27 cellular contexts compared by ENCODE assay signal in genomic region chr1:63955746-63956145, GRCh38.
A peak's percentile ranks its signal among the peaks of the same experiment; 100 is the strongest.
DNase-seq lines count a peak whose midpoint lies in the region; ATAC-seq, FAIRE-seq and TF ChIP-seq lines count a peak whose summit lies in the region.
"Had no signal": no experiment of that assay in that cellular context is flagged by ENCODE, and none has a peak within 500 bp of the region (broad histone marks: within the 10 kb centered on the region; RNA-seq: fewer than 3 reads in every experiment).

No MANE protein-coding gene starts in this region.

- no peak overlapping the region for H2AK5ac ChIP-seq in IMR-90 (ENCODE audit: low read depth, low read length)
- H2AK5ac ChIP-seq in mesenchymal stem cell (ENCODE audit: low read length, severe bottlenecking): no peak overlapping the region

- H3K14ac ChIP-seq in IMR-90 (replicated peaks; ENCODE audit: low read depth, low read length) (no peak overlapping the region), mesenchymal stem cell (ENCODE audit: low read length in 2 of 2) (no peak overlapping the region)

- H2BK12ac ChIP-seq in mesenchymal stem cell (ENCODE audit: low read length in 2 of 2): no peak overlapping the region

- H4K91ac ChIP-seq in IMR-90 (ENCODE audit: insufficient read depth, low read depth, low read length): no peak overlapping the region
- H4K91ac ChIP-seq in mesenchymal stem cell (ENCODE audit: low read length): no peak overlapping the region

- TF ChIP-seq CTCF in IMR-90 (conservative IDR thresholded peaks at IDR 0.05; ENCODE audit: low read depth, low read length): no peak

- BruUV-seq in IMR-90 (replicated peaks; lab: Mats Ljungman, UMichigan): no TSS peak

- H3K36me3 ChIP-seq in ACC112 (ENCODE audit: insufficient read depth, low read length) (peaks cover 6% of the 10 kb centered on the region), IMR-90 (ENCODE audit: control insufficient read depth, insufficient read depth, low read length) (no peaks in the 10 kb centered on the region), mesenchymal stem cell (ENCODE audit: control insufficient read depth in 1 of 2, insufficient read depth in 2 of 2, low read depth in 1 of 2, low read length in 2 of 2) (peaks cover 0 to 4% of the 10 kb centered on the region in 2 experiments)
- H3K36me3 ChIP-seq: SJSA1, WERI-Rb-1 had no signal

- in situ Hi-C loops in IMR-90 (cut with MboI; ENCODE audit: low sequenced_read_pairs): no loop called here

- H3K23ac ChIP-seq in IMR-90 (ENCODE audit: low read depth, low read length) (no peak overlapping the region), mesenchymal stem cell (ENCODE audit: low read length in 2 of 2) (no peak overlapping the region)

- TF ChIP-seq POLR2A in IMR-90 (IDR thresholded peaks at IDR 0.05; ENCODE audit: low read depth, low read length) (no peak), GM12892 (IDR thresholded peaks at IDR 0.05; ENCODE audit: low read depth, low read length) (no peak)

- no peak overlapping the region for H3K9ac ChIP-seq in IMR-90 (ENCODE audit: low read depth, low read length)
- peak overlapping the region; percentile 62 for H3K9ac ChIP-seq in mesenchymal stem cell (ENCODE audit: low read length)

- no peak overlapping the region for H2BK20ac ChIP-seq in IMR-90 (ENCODE audit: low read depth, low read length)

- H3K4me3 ChIP-seq in ACC112 (ENCODE audit: low read depth, low read length) (peak overlapping the region; percentile 28; the same call in 1 of the 2 replicates), IMR-90 (ENCODE audit: insufficient read depth, low read depth, low read length) (no peak overlapping the region), mesenchymal stem cell (ENCODE audit: insufficient read depth in 1 of 2, low read depth in 1 of 2, low read length in 2 of 2) (no peak overlapping the region)
- H3K4me3 ChIP-seq: A549, GM12878, SJSA1, skin epidermis had no signal

- no peak overlapping the region for H4K5ac ChIP-seq in IMR-90 (ENCODE audit: low read depth, low read length)

- FAIRE-seq in GM12892 (lab: Jason Lieb, UNC): no peak
- FAIRE-seq: A549, colon, GM12878 had no signal

- intact Hi-C loops in IMR-90 (cut with micrococcal nuclease): no loop called here

- TF ChIP-seq RAD21 in IMR-90 (IDR thresholded peaks at IDR 0.05; ENCODE audit: low read length): no peak

- CTCF ChIA-PET in IMR-90 (lab: Yijun Ruan, JAX): no interaction called here

- no peak overlapping the region for H3K4ac ChIP-seq in IMR-90 (ENCODE audit: low read depth, low read length)
- no peak overlapping the region for H3K4ac ChIP-seq in mesenchymal stem cell (ENCODE audit: low read depth in 1 of 2, low read length in 2 of 2)

- H3K9me3 ChIP-seq in IMR-90 (ENCODE audit: control insufficient read depth, insufficient read depth, low read length) (peaks cover 9% of the 10 kb centered on the region), mesenchymal stem cell (ENCODE audit: control insufficient read depth, low read length) (peaks cover 26% of the 10 kb centered on the region)

- H3K79me2 ChIP-seq in ACC112 (ENCODE audit: control insufficient read depth, insufficient read depth, low read length, unreplicated experiment): no peaks in the 10 kb centered on the region

- POLR2A ChIA-PET in IMR-90 (lab: Charles Lee; ENCODE audit: unreplicated experiment): no interaction called here

- H2BK120ac ChIP-seq in IMR-90 (ENCODE audit: low read depth, low read length) (no peak overlapping the region), mesenchymal stem cell (ENCODE audit: low read depth, low read length) (no peak overlapping the region)

- H4K8ac ChIP-seq in IMR-90 (ENCODE audit: low read depth in 2 of 2, low read length in 2 of 2) (no peak overlapping the region), mesenchymal stem cell (ENCODE audit: low read length) (peak overlapping the region; percentile 55)

- H2AFZ ChIP-seq in ACC112 (ENCODE audit: low read length, unreplicated experiment): peak overlapping the region; percentile 75
- H2AFZ ChIP-seq in IMR-90 (replicated peaks; ENCODE audit: low read length, poor library complexity): no peak overlapping the region
- H2AFZ ChIP-seq in mesenchymal stem cell (ENCODE audit: low read depth, low read length): no peak overlapping the region

- no peaks in the 10 kb centered on the region for H3K27me3 ChIP-seq in ACC112 (ENCODE audit: insufficient read depth, low read length)
- H3K27me3 ChIP-seq in IMR-90 (ENCODE audit: control insufficient read depth, insufficient read depth, low read length): no peaks in the 10 kb centered on the region
- H3K27me3 ChIP-seq in mesenchymal stem cell (ENCODE audit: control insufficient read depth in 1 of 2, insufficient read depth in 1 of 2, low read length in 2 of 2): no peaks in the 10 kb centered on the region
- H3K27me3 ChIP-seq: SJSA1 had no signal

- no peak overlapping the region for H2BK15ac ChIP-seq in IMR-90 (ENCODE audit: low read depth, low read length)
- no peak overlapping the region for H2BK15ac ChIP-seq in mesenchymal stem cell (ENCODE audit: low read depth, poor library complexity, severe bottlenecking)

- H3K4me1 ChIP-seq in ACC112 (ENCODE audit: control insufficient read depth, insufficient read depth, low read length, unreplicated experiment) (peaks cover 10% of the 10 kb centered on the region), IMR-90 (ENCODE audit: control insufficient read depth, insufficient read depth, low read length) (peaks cover 3% of the 10 kb centered on the region; the same call in 1 of the 2 replicates), mesenchymal stem cell (ENCODE audit: control insufficient read depth, insufficient read depth, low read depth, low read length) (peaks cover 3% of the 10 kb centered on the region)
- H3K4me1 ChIP-seq: A549, SJSA1 had no signal

- H4K20me1 ChIP-seq in IMR-90 (ENCODE audit: insufficient read depth, low read length): no peaks in the 10 kb centered on the region

- DNase-seq in IMR-90: peak; percentile 22
- peak; percentile 58 for DNase-seq in amniotic epithelial cell (ENCODE audit: low read depth)
- no peak for DNase-seq in mesenchymal stem cell
- DNase-seq in GM12892 (ENCODE audit: insufficient read length): no peak
- DNase-seq in NCI-H345 (lab: John Stamatoyannopoulos, UW): no peak
- DNase-seq in NCI-H748 treated with DMSO at 0.1 percent for 48 hours (lab: John Stamatoyannopoulos, UW): no peak
- DNase-seq: activated CD4-positive, alpha-beta memory T cell treated with anti-CD3 and anti-CD28 coated beads for 36 hours; activated naive CD4-positive, alpha-beta T cell treated with Interleukin-2 at 50 U/mL for 16 hours; activated T-cell treated with anti-CD3 and anti-CD28 coated beads, Interleukin-2, amount 50 U/mL, for 24 hours; GF-D8; hypothalamus; kidney; NCI-H2081; NCI-H526; nephron progenitor cell; stimulated activated CD4-positive, alpha-beta T cell treated with anti-CD3 and anti-CD28 coated beads, Interleukin-2, amount 100 ng/mL, for 48 hours; stimulated activated naive CD8-positive, alpha-beta T cell treated with anti-CD3 and anti-CD28 coated beads, Interleukin-15, amount 100 ng/mL, for 72 hours; T-helper 2 cell; WERI-Rb-1 had no signal

- H3K79me1 ChIP-seq in IMR-90 (ENCODE audit: low read depth in 1 of 2, low read length in 2 of 2): no peaks in the 10 kb centered on the region
- H3K79me1 ChIP-seq in mesenchymal stem cell (replicated peaks; ENCODE audit: low read length, poor library complexity, severe bottlenecking): peaks cover 12% of the 10 kb centered on the region

- WGBS in IMR-90 (ENCODE audit: extremely low coverage in 2 of 2, insufficient read length in 1 of 2), 2 experiments: no CpG with 5 or more reads among the region's 6 CpGs
- 92% methylated on average over 6 of the region's 6 CpGs for WGBS in mesenchymal stem cell

- no peaks in the 10 kb centered on the region for H3K9me1 ChIP-seq in IMR-90 (ENCODE audit: insufficient read depth, low read length)

- no peak overlapping the region for H2AK9ac ChIP-seq in IMR-90 (replicated peaks; ENCODE audit: low read depth, low read length, poor library complexity)

- H3K56ac ChIP-seq in IMR-90 (ENCODE audit: extremely low read depth, insufficient read depth, low read length): no peak overlapping the region

- no peak overlapping the region for H3K18ac ChIP-seq in IMR-90 (ENCODE audit: low read depth, low read length)
- no peak overlapping the region for H3K18ac ChIP-seq in mesenchymal stem cell (ENCODE audit: low read depth in 1 of 2, low read length in 2 of 2)

- dilution Hi-C loops in IMR-90 (cut with HindIII; ENCODE audit: low sequenced_read_pairs, unreplicated experiment): no loop called here

- H2BK5ac ChIP-seq in IMR-90 (ENCODE audit: low read depth, low read length, poor library complexity, severe bottlenecking): no peak overlapping the region
- no peak overlapping the region for H2BK5ac ChIP-seq in mesenchymal stem cell (ENCODE audit: low read depth, low read length, poor library complexity, severe bottlenecking)

- no peak overlapping the region for H3K4me2 ChIP-seq in IMR-90 (ENCODE audit: low read depth, low read length)
- no peak overlapping the region for H3K4me2 ChIP-seq in mesenchymal stem cell (ENCODE audit: low read length, poor library complexity, severe bottlenecking)
- H3K4me2 ChIP-seq: A549 had no signal

- ATAC-seq in IMR-90 (ENCODE audit: low read depth) (peak; percentile 42), HG03196 (IDR thresholded peaks at IDR 0.05; ENCODE audit: unreplicated experiment) (no peak)
- ATAC-seq: A549; GM12878; stimulated activated naive CD8-positive, alpha-beta T cell treated with anti-CD3 and anti-CD28 coated beads, Interleukin-15, amount 100 ng/mL, for 72 hours had no signal

- peak overlapping the region; percentile 22; the same call in 1 of the 2 replicates for H3K27ac ChIP-seq in ACC112 (ENCODE audit: low read depth, low read length)
- H3K27ac ChIP-seq in IMR-90 (ENCODE audit: insufficient read depth, low read length): no peak overlapping the region
- H3K27ac ChIP-seq in mesenchymal stem cell (ENCODE audit: low read length, poor library complexity, severe bottlenecking): no peak overlapping the region
- H3K27ac ChIP-seq: A549, HL-60, SJSA1, skin epidermis, WERI-Rb-1 had no signal

TF ChIP-seq in IMR-90, 13 proteins besides CTCF, POLR2A, EP300 and RAD21 (continues in another document):
- no peak for TF ChIP-seq MAZ (IDR thresholded peaks at IDR 0.05; ENCODE audit: borderline replicate concordance, low read depth, low read length)
- no peak for TF ChIP-seq SMC3 (IDR thresholded peaks at IDR 0.05; ENCODE audit: low read depth, low read length)
- no peak for TF ChIP-seq RFX5 (IDR thresholded peaks at IDR 0.05; ENCODE audit: low read depth, low read length)
- no peak for TF ChIP-seq RCOR1 (IDR thresholded peaks at IDR 0.05; ENCODE audit: insufficient replicate concordance, low read length)
- no peak for TF ChIP-seq BHLHE40 (IDR thresholded peaks at IDR 0.05; ENCODE audit: low read depth, low read length)
- TF ChIP-seq MXI1 (IDR thresholded peaks at IDR 0.05; ENCODE audit: borderline replicate concordance, low read depth, low read length): no peak
- TF ChIP-seq NFE2L2 (IDR thresholded peaks at IDR 0.05; ENCODE audit: low read depth, low read length): no peak
- TF ChIP-seq FOS (IDR thresholded peaks at IDR 0.05; ENCODE audit: low read depth, low read length): no peak
- no peak for TF ChIP-seq CHD1 (IDR thresholded peaks at IDR 0.05; ENCODE audit: low read depth, low read length)

Comparison
In these comparisons a context has a peak if more than half of its experiments do, and no peak if none do; other contexts are left out.
1. DNase-seq: peak in IMR-90 (single experiment) and amniotic epithelial cell (single experiment); none in mesenchymal stem cell (single experiment), GM12892 (single experiment), NCI-H345 (single experiment) and NCI-H748 treated with DMSO at 0.1 percent for 48 hours (single experiment).